Comparison of ENCODE assay signal across 11 cellular contexts in the genomic region with DNA sequence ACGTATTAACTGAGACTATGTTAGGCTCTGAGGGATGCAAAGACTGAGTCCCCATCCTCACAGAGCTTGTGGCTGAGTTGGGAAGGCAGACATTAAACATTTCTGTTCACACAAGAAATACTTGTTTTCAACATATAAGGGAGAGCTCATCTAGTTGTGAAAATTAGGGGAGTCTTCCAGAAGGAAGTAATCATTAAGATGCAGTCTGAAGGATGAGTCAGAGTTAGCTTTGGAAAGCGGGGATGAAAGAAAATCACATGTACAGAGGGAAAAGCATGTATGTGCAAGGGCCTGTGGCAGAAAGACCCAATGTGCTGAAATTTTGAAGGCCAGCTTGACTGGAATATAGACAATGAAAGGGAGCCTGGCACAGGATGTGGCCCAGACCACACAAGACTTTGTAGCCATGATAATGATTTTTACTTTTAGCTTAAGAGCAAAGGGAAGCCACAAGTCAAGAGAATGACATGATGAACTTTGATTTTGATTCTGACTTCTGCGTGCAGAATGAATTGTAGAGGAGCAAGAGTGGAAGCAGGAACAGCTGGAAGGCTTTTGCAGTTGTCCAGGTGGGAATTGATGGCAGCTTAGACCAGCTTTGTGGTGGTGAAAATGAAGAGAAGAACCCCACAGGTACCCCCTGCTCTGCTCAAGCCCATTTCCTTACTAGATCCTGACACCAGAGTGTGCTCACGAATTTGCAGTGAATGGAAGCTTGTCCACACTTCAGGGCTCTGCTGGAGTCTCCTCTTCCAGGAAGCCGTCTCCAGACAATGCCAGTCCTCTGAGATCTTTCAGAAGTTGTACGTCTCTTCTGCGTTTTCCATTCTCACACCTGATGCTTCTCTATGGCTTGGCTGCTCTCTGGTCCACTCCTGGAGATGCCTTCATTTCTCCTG.
A peak's percentile ranks its signal among the peaks of the same experiment; 100 is the strongest.
DNase-seq lines count a peak whose midpoint lies in the region; ATAC-seq and TF ChIP-seq lines count a peak whose summit lies in the region.
"Had no signal": no experiment of that assay in that cellular context is flagged by ENCODE, and none has a peak within 500 bp of the region (broad histone marks: within the 10 kb centered on the region; RNA-seq: fewer than 3 reads in every experiment).

No MANE protein-coding gene starts in this region.

- no peak overlapping the region for H3K9ac ChIP-seq in mesendoderm (ENCODE audit: low read length)

- peak overlapping the region; percentile 45 for H3K27ac Mint-ChIP-seq in CD4-positive, alpha-beta T cell
- no peak overlapping the region for H3K27ac Mint-ChIP-seq in activated CD8-positive, alpha-beta T cell treated with anti-CD3 and anti-CD28 coated beads for 36 hours
- H3K27ac Mint-ChIP-seq: endodermal cell, IgD-negative memory B cell, progenitor cell of endocrine pancreas had no signal

- no peak overlapping the region for H2BK15ac ChIP-seq in mesendoderm (replicated peaks; ENCODE audit: low read depth)

- H3K27me3 ChIP-seq in CD4-positive, alpha-beta T cell (ENCODE audit: control insufficient read depth, insufficient read depth, low read length) = no peaks in the 10 kb centered on the region
- H3K27me3 ChIP-seq in mesendoderm (ENCODE audit: insufficient read depth, low read length, poor library complexity) = no peaks in the 10 kb centered on the region
- H3K27me3 ChIP-seq in ovary = no peaks in the 10 kb centered on the region

- peak overlapping the region; percentile 3 for H3K18ac ChIP-seq in mesendoderm (ENCODE audit: low read length)

- H3K36me3 Mint-ChIP-seq in CD4-positive, alpha-beta T cell (ENCODE audit: low read depth) = no peaks in the 10 kb centered on the region
- H3K36me3 Mint-ChIP-seq in activated CD8-positive, alpha-beta T cell treated with anti-CD3 and anti-CD28 coated beads for 36 hours (ENCODE audit: low read depth) = no peaks in the 10 kb centered on the region
- H3K36me3 Mint-ChIP-seq: IgD-negative memory B cell had no signal

- no peak overlapping the region for H2AK5ac ChIP-seq in mesendoderm (ENCODE audit: low read length)

- H3K4me3 Mint-ChIP-seq in CD4-positive, alpha-beta T cell = peak overlapping the region; percentile 5
- H3K4me3 Mint-ChIP-seq in activated CD8-positive, alpha-beta T cell treated with anti-CD3 and anti-CD28 coated beads for 36 hours = no peak overlapping the region
- H3K4me3 Mint-ChIP-seq: endodermal cell had no signal

- no peak overlapping the region for H3K4me2 ChIP-seq in mesendoderm (ENCODE audit: low read length)

- WGBS in mesendoderm (ENCODE audit: extremely low coverage, insufficient coverage, low lambda C conversion rate) = no CpG with 5 or more reads among the region's 7 CpGs
- WGBS in ovary, 3 donors = 80 to 85% (median 82%) methylated on average over 7 of the region's 7 CpGs

- no peaks in the 10 kb centered on the region for H3K9me3 Mint-ChIP-seq in CD4-positive, alpha-beta T cell
- H3K9me3 Mint-ChIP-seq in activated CD8-positive, alpha-beta T cell treated with anti-CD3 and anti-CD28 coated beads for 36 hours = no peaks in the 10 kb centered on the region
- H3K9me3 Mint-ChIP-seq: endodermal cell, IgD-negative memory B cell had no signal

- peak in 5 of 10 experiments; percentile 3 to 31 (median 14) for DNase-seq in CD4-positive, alpha-beta T cell
- DNase-seq in HCEC 1CT (peak; percentile 66), mesendoderm (no peak), ovary (no peak)
- DNase-seq in activated CD8-positive, alpha-beta T cell treated with anti-CD3 and anti-CD28 coated beads for 36 hours = peak; percentile 62
- DNase-seq: kidney had no signal

- H3K4me1 ChIP-seq in mesendoderm (ENCODE audit: control insufficient read depth, low read depth, low read length) (no peaks in the 10 kb centered on the region), ovary (ENCODE audit: insufficient read depth) (peaks cover 4% of the 10 kb centered on the region)

- POLR2A ChIA-PET in CD4-positive, alpha-beta T cell (lab: Charles Lee) = interaction anchor here (0.6 to 2.5 kb wide), 13 partner anchors 8 to 311 kb away, joined by 3 to 16 read pairs (median 5); partner anchors contain the start of gene ATXN7L1
- POLR2A ChIA-PET in activated CD8-positive, alpha-beta T cell treated with anti-CD3 and anti-CD28 coated beads for 36 hours (lab: Charles Lee) = interaction anchor here (0.6 to 1.2 kb wide), 2 partner anchors 70 to 249 kb away, joined by 3 read pairs; no protein-coding TSS in a partner anchor

- no peak for TF ChIP-seq CTCF in CD4-positive, alpha-beta T cell (IDR thresholded peaks at IDR 0.05)
- peak; percentile 19 for TF ChIP-seq CTCF in activated CD8-positive, alpha-beta T cell treated with anti-CD3 and anti-CD28 coated beads for 36 hours (IDR thresholded peaks at IDR 0.05)
- no peak for TF ChIP-seq CTCF in ovary (IDR thresholded peaks at IDR 0.05)

- H3K79me2 ChIP-seq in mesendoderm (ENCODE audit: control insufficient read depth, insufficient read depth, low read length) = no peaks in the 10 kb centered on the region

- peaks cover 39% of the 10 kb centered on the region for H3K4me1 Mint-ChIP-seq in CD4-positive, alpha-beta T cell (ENCODE audit: low read depth)
- H3K4me1 Mint-ChIP-seq in activated CD8-positive, alpha-beta T cell treated with anti-CD3 and anti-CD28 coated beads for 36 hours (ENCODE audit: low read depth) = peaks cover 30% of the 10 kb centered on the region

- H3K79me1 ChIP-seq in mesendoderm (ENCODE audit: low read length) = no peaks in the 10 kb centered on the region

- H3K4me3 ChIP-seq in mesendoderm (ENCODE audit: low read length) (no peak overlapping the region), ovary (no peak overlapping the region)

- peak; percentile 83 for ATAC-seq in CD4-positive, alpha-beta T cell (ENCODE audit: poor library complexity)
- peak; percentile 76 for ATAC-seq in activated CD8-positive, alpha-beta T cell treated with anti-CD3 and anti-CD28 coated beads for 36 hours
- ATAC-seq in GM19328 (IDR thresholded peaks at IDR 0.05; ENCODE audit: unreplicated experiment) = no peak
- ATAC-seq in GM18868 (IDR thresholded peaks at IDR 0.05; ENCODE audit: unreplicated experiment) = no peak

- H3K27ac ChIP-seq in CD4-positive, alpha-beta T cell (ENCODE audit: low read depth, low read length) = no peak overlapping the region
- H3K27ac ChIP-seq in mesendoderm (ENCODE audit: low read depth, low read length) (no peak overlapping the region), ovary (no peak overlapping the region)

- CTCF ChIA-PET in CD4-positive, alpha-beta T cell (lab: Charles Lee) = interaction anchor here (0.8 to 2.8 kb wide), 19 partner anchors 9 to 393 kb away, joined by 3 to 18 read pairs (median 3); no protein-coding TSS in a partner anchor
- CTCF ChIA-PET in activated CD8-positive, alpha-beta T cell treated with anti-CD3 and anti-CD28 coated beads for 36 hours (lab: Charles Lee) = interaction anchor here (0.6 to 10.2 kb wide), 63 partner anchors 9 to 405 kb away, joined by 3 to 85 read pairs (median 4); no protein-coding TSS in a partner anchor

- H3K4ac ChIP-seq in mesendoderm (ENCODE audit: low read depth, low read length) = no peak overlapping the region

- H3K36me3 ChIP-seq in mesendoderm (ENCODE audit: control insufficient read depth, insufficient read depth, low read length) (no peaks in the 10 kb centered on the region), ovary (no peaks in the 10 kb centered on the region)

- intact Hi-C loops in CD4-positive, alpha-beta T cell (cut with DNase I, micrococcal nuclease) = loop anchor here (1.0 to 5.0 kb wide), 9 partner anchors 83 to 283 kb away; partner anchors contain the start of gene ATXN7L1 (in 2 of the 2)
- intact Hi-C loops in activated CD8-positive, alpha-beta T cell treated with anti-CD3 and anti-CD28 coated beads for 36 hours (cut with micrococcal nuclease) = loop anchor here (2.0 to 5.0 kb wide), 3 partner anchors 117 to 282 kb away; partner anchors contain the start of gene ATXN7L1
- intact Hi-C loops in ovary (cut with DNase I) = loop anchor here (5.0 to 10.0 kb wide), 4 partner anchors 106 to 284 kb away; partner anchors contain the start of gene ATXN7L1 (in 1 of the 4)

- peak overlapping the region; percentile 35 for H3K56ac ChIP-seq in mesendoderm (ENCODE audit: low read length)

- no peak for TF ChIP-seq EP300 in ovary (IDR thresholded peaks at IDR 0.05)

- no peak overlapping the region for H2BK5ac ChIP-seq in mesendoderm (ENCODE audit: low read length)

- H4K8ac ChIP-seq in mesendoderm (ENCODE audit: low read depth, low read length) = no peak overlapping the region

- no peaks in the 10 kb centered on the region for H3K27me3 Mint-ChIP-seq in CD4-positive, alpha-beta T cell
- H3K27me3 Mint-ChIP-seq in activated CD8-positive, alpha-beta T cell treated with anti-CD3 and anti-CD28 coated beads for 36 hours = no peaks in the 10 kb centered on the region

- H2BK120ac ChIP-seq in mesendoderm (ENCODE audit: low read depth, low read length) = no peak overlapping the region

- no peak for TF ChIP-seq POLR2A in ovary (IDR thresholded peaks at IDR 0.05)

- H3K9me3 ChIP-seq in CD4-positive, alpha-beta T cell (ENCODE audit: control insufficient read depth, low read length) = no peaks in the 10 kb centered on the region
- H3K9me3 ChIP-seq in ovary = no peaks in the 10 kb centered on the region

- no peak overlapping the region for H4K5ac ChIP-seq in mesendoderm (ENCODE audit: low read length)

- H3K23ac ChIP-seq in mesendoderm (ENCODE audit: low read length) = no peak overlapping the region

Comparison
In these comparisons a context has a peak if more than half of its experiments do, and no peak if none do; other contexts are left out.
1. ATAC-seq: peak in CD4-positive, alpha-beta T cell (single experiment) and activated CD8-positive, alpha-beta T cell treated with anti-CD3 and anti-CD28 coated beads for 36 hours (single experiment); none in GM19328 (single experiment) and GM18868 (single experiment).
2. DNase-seq: peak in HCEC 1CT (single experiment) and activated CD8-positive, alpha-beta T cell treated with anti-CD3 and anti-CD28 coated beads for 36 hours (single experiment); none in mesendoderm (single experiment) and ovary (0 of 5).